Comparison of ENCODE assay signal across 1 cellular context in the genomic region with DNA sequence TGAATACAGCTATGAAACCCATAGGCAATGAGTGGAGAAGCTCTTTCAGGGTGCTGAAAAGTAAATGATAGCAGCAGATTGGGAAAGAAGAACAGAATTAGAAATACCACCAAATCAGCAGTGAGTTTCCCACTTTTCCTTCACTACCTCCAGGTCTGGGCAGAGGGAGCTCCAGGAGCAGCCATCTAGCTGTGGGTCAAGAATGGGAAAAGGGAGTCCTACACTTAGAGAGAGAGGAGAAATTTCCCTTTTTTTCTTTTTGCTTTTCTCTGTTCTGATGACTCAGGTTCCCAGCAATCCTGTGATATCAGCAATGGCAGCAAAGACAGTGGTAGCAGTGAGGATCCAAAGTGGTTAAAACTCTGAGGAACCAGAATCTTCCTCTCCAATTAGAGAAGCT.
TF ChIP-seq lines count a peak whose summit lies in the region.

No MANE protein-coding gene starts in this region.

TF ChIP-seq in GM23338, 12 proteins besides CTCF, POLR2A, EP300 and RAD21 (continued from another document):
- TF ChIP-seq, protein P1, sequence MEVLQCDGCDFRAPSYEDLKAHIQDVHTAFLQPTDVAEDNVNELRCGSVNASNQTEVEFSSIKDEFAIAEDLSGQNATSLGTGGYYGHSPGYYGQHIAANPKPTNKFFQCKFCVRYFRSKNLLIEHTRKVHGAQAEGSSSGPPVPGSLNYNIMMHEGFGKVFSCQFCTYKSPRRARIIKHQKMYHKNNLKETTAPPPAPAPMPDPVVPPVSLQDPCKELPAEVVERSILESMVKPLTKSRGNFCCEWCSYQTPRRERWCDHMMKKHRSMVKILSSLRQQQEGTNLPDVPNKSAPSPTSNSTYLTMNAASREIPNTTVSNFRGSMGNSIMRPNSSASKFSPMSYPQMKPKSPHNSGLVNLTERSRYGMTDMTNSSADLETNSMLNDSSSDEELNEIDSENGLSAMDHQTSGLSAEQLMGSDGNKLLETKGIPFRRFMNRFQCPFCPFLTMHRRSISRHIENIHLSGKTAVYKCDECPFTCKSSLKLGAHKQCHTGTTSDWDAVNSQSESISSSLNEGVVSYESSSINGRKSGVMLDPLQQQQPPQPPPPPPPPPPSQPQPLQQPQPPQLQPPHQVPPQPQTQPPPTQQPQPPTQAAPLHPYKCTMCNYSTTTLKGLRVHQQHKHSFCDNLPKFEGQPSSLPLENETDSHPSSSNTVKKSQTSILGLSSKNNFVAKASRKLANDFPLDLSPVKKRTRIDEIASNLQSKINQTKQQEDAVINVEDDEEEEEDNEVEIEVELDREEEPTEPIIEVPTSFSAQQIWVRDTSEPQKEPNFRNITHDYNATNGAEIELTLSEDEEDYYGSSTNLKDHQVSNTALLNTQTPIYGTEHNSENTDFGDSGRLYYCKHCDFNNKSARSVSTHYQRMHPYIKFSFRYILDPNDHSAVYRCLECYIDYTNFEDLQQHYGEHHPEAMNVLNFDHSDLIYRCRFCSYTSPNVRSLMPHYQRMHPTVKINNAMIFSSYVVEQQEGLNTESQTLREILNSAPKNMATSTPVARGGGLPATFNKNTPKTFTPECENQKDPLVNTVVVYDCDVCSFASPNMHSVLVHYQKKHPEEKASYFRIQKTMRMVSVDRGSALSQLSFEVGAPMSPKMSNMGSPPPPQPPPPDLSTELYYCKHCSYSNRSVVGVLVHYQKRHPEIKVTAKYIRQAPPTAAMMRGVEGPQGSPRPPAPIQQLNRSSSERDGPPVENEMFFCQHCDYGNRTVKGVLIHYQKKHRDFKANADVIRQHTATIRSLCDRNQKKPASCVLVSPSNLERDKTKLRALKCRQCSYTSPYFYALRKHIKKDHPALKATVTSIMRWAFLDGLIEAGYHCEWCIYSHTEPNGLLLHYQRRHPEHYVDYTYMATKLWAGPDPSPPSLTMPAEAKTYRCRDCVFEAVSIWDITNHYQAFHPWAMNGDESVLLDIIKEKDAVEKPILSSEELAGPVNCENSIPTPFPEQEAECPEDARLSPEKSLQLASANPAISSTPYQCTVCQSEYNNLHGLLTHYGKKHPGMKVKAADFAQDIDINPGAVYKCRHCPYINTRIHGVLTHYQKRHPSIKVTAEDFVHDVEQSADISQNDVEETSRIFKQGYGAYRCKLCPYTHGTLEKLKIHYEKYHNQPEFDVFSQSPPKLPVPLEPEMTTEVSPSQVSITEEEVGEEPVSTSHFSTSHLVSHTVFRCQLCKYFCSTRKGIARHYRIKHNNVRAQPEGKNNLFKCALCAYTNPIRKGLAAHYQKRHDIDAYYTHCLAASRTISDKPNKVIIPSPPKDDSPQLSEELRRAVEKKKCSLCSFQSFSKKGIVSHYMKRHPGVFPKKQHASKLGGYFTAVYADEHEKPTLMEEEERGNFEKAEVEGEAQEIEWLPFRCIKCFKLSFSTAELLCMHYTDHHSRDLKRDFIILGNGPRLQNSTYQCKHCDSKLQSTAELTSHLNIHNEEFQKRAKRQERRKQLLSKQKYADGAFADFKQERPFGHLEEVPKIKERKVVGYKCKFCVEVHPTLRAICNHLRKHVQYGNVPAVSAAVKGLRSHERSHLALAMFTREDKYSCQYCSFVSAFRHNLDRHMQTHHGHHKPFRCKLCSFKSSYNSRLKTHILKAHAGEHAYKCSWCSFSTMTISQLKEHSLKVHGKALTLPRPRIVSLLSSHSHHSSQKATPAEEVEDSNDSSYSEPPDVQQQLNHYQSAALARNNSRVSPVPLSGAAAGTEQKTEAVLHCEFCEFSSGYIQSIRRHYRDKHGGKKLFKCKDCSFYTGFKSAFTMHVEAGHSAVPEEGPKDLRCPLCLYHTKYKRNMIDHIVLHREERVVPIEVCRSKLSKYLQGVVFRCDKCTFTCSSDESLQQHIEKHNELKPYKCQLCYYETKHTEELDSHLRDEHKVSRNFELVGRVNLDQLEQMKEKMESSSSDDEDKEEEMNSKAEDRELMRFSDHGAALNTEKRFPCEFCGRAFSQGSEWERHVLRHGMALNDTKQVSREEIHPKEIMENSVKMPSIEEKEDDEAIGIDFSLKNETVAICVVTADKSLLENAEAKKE (CRISPR knock-in tag; IDR thresholded peaks at IDR 0.05): no peak
- TF ChIP-seq JUNB (IDR thresholded peaks at IDR 0.05; ENCODE audit: unreplicated experiment): no peak
- TF ChIP-seq, protein P2, sequence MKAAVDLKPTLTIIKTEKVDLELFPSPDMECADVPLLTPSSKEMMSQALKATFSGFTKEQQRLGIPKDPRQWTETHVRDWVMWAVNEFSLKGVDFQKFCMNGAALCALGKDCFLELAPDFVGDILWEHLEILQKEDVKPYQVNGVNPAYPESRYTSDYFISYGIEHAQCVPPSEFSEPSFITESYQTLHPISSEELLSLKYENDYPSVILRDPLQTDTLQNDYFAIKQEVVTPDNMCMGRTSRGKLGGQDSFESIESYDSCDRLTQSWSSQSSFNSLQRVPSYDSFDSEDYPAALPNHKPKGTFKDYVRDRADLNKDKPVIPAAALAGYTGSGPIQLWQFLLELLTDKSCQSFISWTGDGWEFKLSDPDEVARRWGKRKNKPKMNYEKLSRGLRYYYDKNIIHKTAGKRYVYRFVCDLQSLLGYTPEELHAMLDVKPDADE (IDR thresholded peaks at IDR 0.05): no peak
